1 cellular context compared by ENCODE assay signal in genomic region chr4:76952071-76952470, GRCh38.
TF ChIP-seq lines count a peak whose summit lies in the region.

No MANE protein-coding gene starts in this region.

TF ChIP-seq in IMR-90, 13 proteins besides CTCF, POLR2A, EP300 and RAD21:
- TF ChIP-seq MAZ (IDR thresholded peaks at IDR 0.05; ENCODE audit: borderline replicate concordance, low read depth, low read length) (no peak), USF2 (IDR thresholded peaks at IDR 0.05; ENCODE audit: low read depth, low read length) (no peak), CHD1 (IDR thresholded peaks at IDR 0.05; ENCODE audit: low read depth, low read length) (no peak), FOS (IDR thresholded peaks at IDR 0.05; ENCODE audit: low read depth, low read length) (no peak), RCOR1 (IDR thresholded peaks at IDR 0.05; ENCODE audit: insufficient replicate concordance, low read length) (no peak), MAFK (IDR thresholded peaks at IDR 0.05; ENCODE audit: low read depth, low read length) (no peak)
